ENCODE assay signal across 17 cellular contexts in the genomic region with DNA sequence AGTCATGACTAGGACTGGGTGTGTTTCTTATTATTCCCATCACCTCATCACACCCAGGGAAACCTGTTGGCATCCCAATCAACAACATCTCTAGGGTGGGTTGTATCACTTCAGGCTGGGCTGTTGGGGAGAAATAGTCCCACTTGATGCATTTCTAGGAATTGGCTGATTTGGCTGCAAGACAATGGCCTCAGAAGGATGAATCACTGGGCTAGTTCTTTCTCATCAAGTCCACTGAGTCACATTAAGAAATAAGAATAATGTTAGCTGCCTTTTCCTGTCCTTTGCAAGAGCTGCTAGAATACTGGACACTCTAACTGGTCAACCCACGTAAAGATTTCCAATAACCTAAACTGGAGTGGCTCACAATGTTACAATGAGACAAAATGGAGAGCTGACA.
DNase-seq lines count a peak whose midpoint lies in the region; ATAC-seq and TF ChIP-seq lines count a peak whose summit lies in the region.
"Had no signal": no experiment of that assay in that cellular context is flagged by ENCODE, and none has a peak within 500 bp of the region (broad histone marks: within the 10 kb centered on the region; RNA-seq: fewer than 3 reads in every experiment).

No MANE protein-coding gene starts in this region.

- DNase-seq in ELR (ENCODE audit: low read depth) = peak; percentile 28
- peak; percentile 2 for DNase-seq in HCEC 1CT
- peak; percentile 7 for DNase-seq in astrocyte of the hippocampus (ENCODE audit: low read depth, low spot score)
- peak; percentile 1 for DNase-seq in iris pigment epithelial cell (ENCODE audit: low read depth)
- no peak for DNase-seq in stimulated activated naive B cell treated with anti-CD40 and anti-IgM and Interleukin-4, amounts not matched to agents 10 μg/mL and 1 μg/mL and 100 μg/mL, for 72 hours
- no peak for DNase-seq in activated naive CD8-positive, alpha-beta T cell treated with anti-CD3 and anti-CD28 coated beads for 36 hours
- DNase-seq in WERI-Rb-1 = no peak
- no peak for DNase-seq in mucosa of gallbladder (ENCODE audit: low spot score)
- DNase-seq: CD4-positive, CD25-positive, alpha-beta regulatory T cell; COR-L47; DMS79; Karpas-422; NCI-H1694 treated with DMSO at 0.1 percent for 48 hours; NCI-H446; NCI-H526; OCI-M1; Right ventricle myocardium superior had no signal

- peaks cover 22% of the 10 kb centered on the region for H3K27me3 ChIP-seq in WERI-Rb-1 (ENCODE audit: insufficient read depth, low read depth, severe bottlenecking)

- no peak overlapping the region for H3K4me3 ChIP-seq in WERI-Rb-1 (ENCODE audit: low read depth, low read length)

- no peak overlapping the region for H3K27ac Mint-ChIP-seq in stimulated activated naive B cell treated with anti-CD40 and anti-IgM and Interleukin-4, amounts not matched to agents 10 μg/mL and 1 μg/mL and 100 μg/mL, for 72 hours
- no peak overlapping the region for H3K27ac Mint-ChIP-seq in activated naive CD8-positive, alpha-beta T cell treated with anti-CD3 and anti-CD28 coated beads for 36 hours
- H3K27ac Mint-ChIP-seq: CD4-positive, CD25-positive, alpha-beta regulatory T cell had no signal

- peaks cover 2 to 4% of the 10 kb centered on the region in 2 donors for H3K4me1 Mint-ChIP-seq in stimulated activated naive B cell treated with anti-CD40 and anti-IgM and Interleukin-4, amounts not matched to agents 10 μg/mL and 1 μg/mL and 100 μg/mL, for 72 hours
- H3K4me1 Mint-ChIP-seq in activated naive CD8-positive, alpha-beta T cell treated with anti-CD3 and anti-CD28 coated beads for 36 hours = no peaks in the 10 kb centered on the region
- H3K4me1 Mint-ChIP-seq: CD4-positive, CD25-positive, alpha-beta regulatory T cell had no signal

- no peak overlapping the region for H3K27ac ChIP-seq in WERI-Rb-1

- no peaks in the 10 kb centered on the region for H3K9me3 ChIP-seq in WERI-Rb-1 (ENCODE audit: severe bottlenecking)

- H3K27me3 Mint-ChIP-seq in stimulated activated naive B cell treated with anti-CD40 and anti-IgM and Interleukin-4, amounts not matched to agents 10 μg/mL and 1 μg/mL and 100 μg/mL, for 72 hours = peaks cover 0 to 6% of the 10 kb centered on the region in 2 donors
- H3K27me3 Mint-ChIP-seq in activated naive CD8-positive, alpha-beta T cell treated with anti-CD3 and anti-CD28 coated beads for 36 hours = no peaks in the 10 kb centered on the region
- H3K27me3 Mint-ChIP-seq: CD4-positive, CD25-positive, alpha-beta regulatory T cell had no signal

- H3K4me3 Mint-ChIP-seq in stimulated activated naive B cell treated with anti-CD40 and anti-IgM and Interleukin-4, amounts not matched to agents 10 μg/mL and 1 μg/mL and 100 μg/mL, for 72 hours = no peak overlapping the region
- no peak overlapping the region for H3K4me3 Mint-ChIP-seq in activated naive CD8-positive, alpha-beta T cell treated with anti-CD3 and anti-CD28 coated beads for 36 hours
- H3K4me3 Mint-ChIP-seq: CD4-positive, CD25-positive, alpha-beta regulatory T cell had no signal

- no peak for ATAC-seq in stimulated activated naive B cell treated with anti-CD40 and anti-IgM and Interleukin-4, amounts not matched to agents 10 μg/mL and 1 μg/mL and 100 μg/mL, for 72 hours (replicated peaks)

- TF ChIP-seq CTCF in WERI-Rb-1 (IDR thresholded peaks at IDR 0.05; ENCODE audit: low read depth, low read length) = no peak

- no peaks in the 10 kb centered on the region for H3K9me3 Mint-ChIP-seq in stimulated activated naive B cell treated with anti-CD40 and anti-IgM and Interleukin-4, amounts not matched to agents 10 μg/mL and 1 μg/mL and 100 μg/mL, for 72 hours
- H3K9me3 Mint-ChIP-seq in activated naive CD8-positive, alpha-beta T cell treated with anti-CD3 and anti-CD28 coated beads for 36 hours = no peaks in the 10 kb centered on the region

- H3K36me3 Mint-ChIP-seq in stimulated activated naive B cell treated with anti-CD40 and anti-IgM and Interleukin-4, amounts not matched to agents 10 μg/mL and 1 μg/mL and 100 μg/mL, for 72 hours = no peaks in the 10 kb centered on the region
- H3K36me3 Mint-ChIP-seq in activated naive CD8-positive, alpha-beta T cell treated with anti-CD3 and anti-CD28 coated beads for 36 hours = no peaks in the 10 kb centered on the region
- H3K36me3 Mint-ChIP-seq: CD4-positive, CD25-positive, alpha-beta regulatory T cell had no signal

- H3K36me3 ChIP-seq in WERI-Rb-1 = no peaks in the 10 kb centered on the region

Comparison
In these comparisons a context has a peak if more than half of its experiments do, and no peak if none do; other contexts are left out.
1. DNase-seq: peak in ELR (single experiment), HCEC 1CT (single experiment), astrocyte of the hippocampus (single experiment) and iris pigment epithelial cell (single experiment); none in stimulated activated naive B cell treated with anti-CD40 and anti-IgM and Interleukin-4, amounts not matched to agents 10 μg/mL and 1 μg/mL and 100 μg/mL, for 72 hours (single experiment), activated naive CD8-positive, alpha-beta T cell treated with anti-CD3 and anti-CD28 coated beads for 36 hours (single experiment), WERI-Rb-1 (single experiment) and mucosa of gallbladder (single experiment).